In genomic region chr7:99380032-99380822, GRCh38 we compare ENCODE assay signal across 1 cellular context.
TF ChIP-seq lines count a peak whose summit lies in the region.

No MANE protein-coding gene starts in this region.

TF ChIP-seq in K562, 482 proteins besides CTCF, POLR2A, EP300 and RAD21 (continues in another document):
- TF ChIP-seq ZNF165 (CRISPR knock-in tag; IDR thresholded peaks at IDR 0.05; ENCODE audit: borderline replicate concordance) = 0 out of 2 replicates have a peak, but pooled peaks have one; percentile 21
- TF ChIP-seq MYC (IDR thresholded peaks at IDR 0.05; ENCODE audit: low read depth, low read length) = peak; percentile 44; the same call in 1 of the 2 replicates
- no peak for TF ChIP-seq MYC (CRISPR knock-in tag; IDR thresholded peaks at IDR 0.05; ENCODE audit: borderline replicate concordance, low read depth)
- TF ChIP-seq, protein P1, sequence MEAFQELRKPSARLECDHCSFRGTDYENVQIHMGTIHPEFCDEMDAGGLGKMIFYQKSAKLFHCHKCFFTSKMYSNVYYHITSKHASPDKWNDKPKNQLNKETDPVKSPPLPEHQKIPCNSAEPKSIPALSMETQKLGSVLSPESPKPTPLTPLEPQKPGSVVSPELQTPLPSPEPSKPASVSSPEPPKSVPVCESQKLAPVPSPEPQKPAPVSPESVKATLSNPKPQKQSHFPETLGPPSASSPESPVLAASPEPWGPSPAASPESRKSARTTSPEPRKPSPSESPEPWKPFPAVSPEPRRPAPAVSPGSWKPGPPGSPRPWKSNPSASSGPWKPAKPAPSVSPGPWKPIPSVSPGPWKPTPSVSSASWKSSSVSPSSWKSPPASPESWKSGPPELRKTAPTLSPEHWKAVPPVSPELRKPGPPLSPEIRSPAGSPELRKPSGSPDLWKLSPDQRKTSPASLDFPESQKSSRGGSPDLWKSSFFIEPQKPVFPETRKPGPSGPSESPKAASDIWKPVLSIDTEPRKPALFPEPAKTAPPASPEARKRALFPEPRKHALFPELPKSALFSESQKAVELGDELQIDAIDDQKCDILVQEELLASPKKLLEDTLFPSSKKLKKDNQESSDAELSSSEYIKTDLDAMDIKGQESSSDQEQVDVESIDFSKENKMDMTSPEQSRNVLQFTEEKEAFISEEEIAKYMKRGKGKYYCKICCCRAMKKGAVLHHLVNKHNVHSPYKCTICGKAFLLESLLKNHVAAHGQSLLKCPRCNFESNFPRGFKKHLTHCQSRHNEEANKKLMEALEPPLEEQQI (IDR thresholded peaks at IDR 0.05) = no peak
- peak; percentile 6; the same call in 1 of the 2 replicates for TF ChIP-seq EGR1 (conservative IDR thresholded peaks at IDR 0.05)
- no peak for TF ChIP-seq HLTF (IDR thresholded peaks at IDR 0.05)
- 0 out of 2 replicates have a peak, but pooled peaks have one; percentile 39 for TF ChIP-seq ATF7 (IDR thresholded peaks at IDR 0.05)
- TF ChIP-seq, protein P2, sequence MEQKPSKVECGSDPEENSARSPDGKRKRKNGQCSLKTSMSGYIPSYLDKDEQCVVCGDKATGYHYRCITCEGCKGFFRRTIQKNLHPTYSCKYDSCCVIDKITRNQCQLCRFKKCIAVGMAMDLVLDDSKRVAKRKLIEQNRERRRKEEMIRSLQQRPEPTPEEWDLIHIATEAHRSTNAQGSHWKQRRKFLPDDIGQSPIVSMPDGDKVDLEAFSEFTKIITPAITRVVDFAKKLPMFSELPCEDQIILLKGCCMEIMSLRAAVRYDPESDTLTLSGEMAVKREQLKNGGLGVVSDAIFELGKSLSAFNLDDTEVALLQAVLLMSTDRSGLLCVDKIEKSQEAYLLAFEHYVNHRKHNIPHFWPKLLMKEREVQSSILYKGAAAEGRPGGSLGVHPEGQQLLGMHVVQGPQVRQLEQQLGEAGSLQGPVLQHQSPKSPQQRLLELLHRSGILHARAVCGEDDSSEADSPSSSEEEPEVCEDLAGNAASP (IDR thresholded peaks at IDR 0.05) = no peak
- peak; percentile 88 for TF ChIP-seq ATF6 (CRISPR knock-in tag; IDR thresholded peaks at IDR 0.05)
- TF ChIP-seq TAF9B (IDR thresholded peaks at IDR 0.05; ENCODE audit: partially characterized antibody) = no peak
- TF ChIP-seq NCOR1 (IDR thresholded peaks at IDR 0.05) = no peak
- peak; percentile 68; the same call in 1 of the 2 replicates for TF ChIP-seq LEF1 (IDR thresholded peaks at IDR 0.05)
- TF ChIP-seq ARID1B (IDR thresholded peaks at IDR 0.05) = peak; percentile 38; the same call in 1 of the 2 replicates
- TF ChIP-seq CBFA2T3 (IDR thresholded peaks at IDR 0.05) = no peak
- TF ChIP-seq ARID3A (IDR thresholded peaks at IDR 0.05; ENCODE audit: borderline replicate concordance, low read depth, low read length) = no peak
- no peak for TF ChIP-seq NFE2L1 (tag; IDR thresholded peaks at IDR 0.05; ENCODE audit: borderline replicate concordance, low read depth)
- peak; percentile 53 for TF ChIP-seq DPF2 (IDR thresholded peaks at IDR 0.05)
- TF ChIP-seq, protein P3, sequence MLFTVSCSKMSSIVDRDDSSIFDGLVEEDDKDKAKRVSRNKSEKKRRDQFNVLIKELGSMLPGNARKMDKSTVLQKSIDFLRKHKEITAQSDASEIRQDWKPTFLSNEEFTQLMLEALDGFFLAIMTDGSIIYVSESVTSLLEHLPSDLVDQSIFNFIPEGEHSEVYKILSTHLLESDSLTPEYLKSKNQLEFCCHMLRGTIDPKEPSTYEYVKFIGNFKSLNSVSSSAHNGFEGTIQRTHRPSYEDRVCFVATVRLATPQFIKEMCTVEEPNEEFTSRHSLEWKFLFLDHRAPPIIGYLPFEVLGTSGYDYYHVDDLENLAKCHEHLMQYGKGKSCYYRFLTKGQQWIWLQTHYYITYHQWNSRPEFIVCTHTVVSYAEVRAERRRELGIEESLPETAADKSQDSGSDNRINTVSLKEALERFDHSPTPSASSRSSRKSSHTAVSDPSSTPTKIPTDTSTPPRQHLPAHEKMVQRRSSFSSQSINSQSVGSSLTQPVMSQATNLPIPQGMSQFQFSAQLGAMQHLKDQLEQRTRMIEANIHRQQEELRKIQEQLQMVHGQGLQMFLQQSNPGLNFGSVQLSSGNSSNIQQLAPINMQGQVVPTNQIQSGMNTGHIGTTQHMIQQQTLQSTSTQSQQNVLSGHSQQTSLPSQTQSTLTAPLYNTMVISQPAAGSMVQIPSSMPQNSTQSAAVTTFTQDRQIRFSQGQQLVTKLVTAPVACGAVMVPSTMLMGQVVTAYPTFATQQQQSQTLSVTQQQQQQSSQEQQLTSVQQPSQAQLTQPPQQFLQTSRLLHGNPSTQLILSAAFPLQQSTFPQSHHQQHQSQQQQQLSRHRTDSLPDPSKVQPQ (CRISPR knock-in tag; IDR thresholded peaks at IDR 0.05; ENCODE audit: borderline replicate concordance) = no peak
- TF ChIP-seq ASH1L (IDR thresholded peaks at IDR 0.05; ENCODE audit: borderline replicate concordance, low read depth, partially characterized antibody) = no peak
- TF ChIP-seq KLF10 (CRISPR knock-in tag; IDR thresholded peaks at IDR 0.05) = no peak
- TF ChIP-seq JUND (IDR thresholded peaks at IDR 0.05; ENCODE audit: borderline replicate concordance, low read depth, low read length) = no peak
- peak; percentile 36; the same call in 1 of the 3 replicates for TF ChIP-seq JUND (tag; IDR thresholded peaks at IDR 0.05; ENCODE audit: borderline replicate concordance, low read depth, low read length)
- 0 out of 2 replicates have a peak, but pooled peaks have one; percentile 35 for TF ChIP-seq PML (IDR thresholded peaks at IDR 0.05; ENCODE audit: low read length)
- TF ChIP-seq, protein P4, sequence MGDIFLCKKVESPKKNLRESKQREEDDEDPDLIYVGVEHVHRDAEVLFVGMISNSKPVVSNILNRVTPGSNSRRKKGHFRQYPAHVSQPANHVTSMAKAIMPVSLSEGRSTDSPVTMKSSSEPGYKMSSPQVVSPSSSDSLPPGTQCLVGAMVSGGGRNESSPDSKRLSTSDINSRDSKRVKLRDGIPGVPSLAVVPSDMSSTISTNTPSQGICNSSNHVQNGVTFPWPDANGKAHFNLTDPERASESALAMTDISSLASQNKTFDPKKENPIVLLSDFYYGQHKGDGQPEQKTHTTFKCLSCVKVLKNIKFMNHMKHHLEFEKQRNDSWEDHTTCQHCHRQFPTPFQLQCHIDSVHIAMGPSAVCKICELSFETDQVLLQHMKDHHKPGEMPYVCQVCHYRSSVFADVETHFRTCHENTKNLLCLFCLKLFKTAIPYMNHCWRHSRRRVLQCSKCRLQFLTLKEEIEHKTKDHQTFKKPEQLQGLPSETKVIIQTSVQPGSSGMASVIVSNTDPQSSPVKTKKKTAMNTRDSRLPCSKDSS (IDR thresholded peaks at IDR 0.05; ENCODE audit: low read depth, partially characterized antibody) = no peak
- peak; percentile 49; the same call in 1 of the 2 replicates for TF ChIP-seq MAFF (IDR thresholded peaks at IDR 0.05; ENCODE audit: low read length)
- TF ChIP-seq CBFB (CRISPR knock-in tag; IDR thresholded peaks at IDR 0.05) = peak; percentile 52; the same call in 1 of the 2 replicates
- 0 out of 2 replicates have a peak, but pooled peaks have one; percentile 10 for TF ChIP-seq FOSL1 (tag; conservative IDR thresholded peaks at IDR 0.05)
- peak; percentile 10; the same call in 1 of the 2 replicates for TF ChIP-seq MYNN (IDR thresholded peaks at IDR 0.05)
- no peak for TF ChIP-seq MYNN (CRISPR knock-in tag; IDR thresholded peaks at IDR 0.05)
- no peak for TF ChIP-seq ZBTB7A (IDR thresholded peaks at IDR 0.05; ENCODE audit: borderline replicate concordance, control insufficient read depth, low read depth, low read length)
- TF ChIP-seq ELF4 (CRISPR knock-in tag; IDR thresholded peaks at IDR 0.05) = no peak; the same call in 1 of the 2 replicates
- TF ChIP-seq ZNF592 (IDR thresholded peaks at IDR 0.05) = peak; percentile 57
- no peak for TF ChIP-seq SETDB1 (IDR thresholded peaks at IDR 0.05; ENCODE audit: low read length)
- no peak for TF ChIP-seq ZNF431 (CRISPR knock-in tag; IDR thresholded peaks at IDR 0.05)
- peak; percentile 36; the same call in 1 of the 2 replicates for TF ChIP-seq SOX6 (IDR thresholded peaks at IDR 0.05)
- TF ChIP-seq MCM3 (IDR thresholded peaks at IDR 0.05) = no peak
- TF ChIP-seq ARNT (IDR thresholded peaks at IDR 0.05) = 0 out of 4 replicates have a peak, but pooled peaks of 1 of the 2 experiments have one; percentile 30
- no peak for TF ChIP-seq NFATC3 (IDR thresholded peaks at IDR 0.05)
- TF ChIP-seq HDAC2 (IDR thresholded peaks at IDR 0.05) = 0 out of 2 replicates have a peak, but pooled peaks have one; percentile 34
- TF ChIP-seq, protein P5, sequence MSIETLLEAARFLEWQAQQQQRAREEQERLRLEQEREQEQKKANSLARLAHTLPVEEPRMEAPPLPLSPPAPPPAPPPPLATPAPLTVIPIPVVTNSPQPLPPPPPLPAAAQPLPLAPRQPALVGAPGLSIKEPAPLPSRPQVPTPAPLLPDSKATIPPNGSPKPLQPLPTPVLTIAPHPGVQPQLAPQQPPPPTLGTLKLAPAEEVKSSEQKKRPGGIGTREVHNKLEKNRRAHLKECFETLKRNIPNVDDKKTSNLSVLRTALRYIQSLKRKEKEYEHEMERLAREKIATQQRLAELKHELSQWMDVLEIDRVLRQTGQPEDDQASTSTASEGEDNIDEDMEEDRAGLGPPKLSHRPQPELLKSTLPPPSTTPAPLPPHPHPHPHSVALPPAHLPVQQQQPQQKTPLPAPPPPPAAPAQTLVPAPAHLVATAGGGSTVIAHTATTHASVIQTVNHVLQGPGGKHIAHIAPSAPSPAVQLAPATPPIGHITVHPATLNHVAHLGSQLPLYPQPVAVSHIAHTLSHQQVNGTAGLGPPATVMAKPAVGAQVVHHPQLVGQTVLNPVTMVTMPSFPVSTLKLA (conservative IDR thresholded peaks at IDR 0.05) = peak in 1 of 2 experiments; percentile 43; a peak in 1 of 4 replicates
- 0 out of 2 replicates have a peak, but pooled peaks have one; percentile 38 for TF ChIP-seq GABPA (tag; conservative IDR thresholded peaks at IDR 0.05; ENCODE audit: low read depth)
- TF ChIP-seq FOXP1 (CRISPR knock-in tag; IDR thresholded peaks at IDR 0.05) = 0 out of 2 replicates have a peak, but pooled peaks have one; percentile 61
